1 cellular context compared by ENCODE assay signal in genomic region chr3:184168363-184169120, GRCh38.
TF ChIP-seq lines count a peak whose summit lies in the region.

No MANE protein-coding gene starts in this region.

TF ChIP-seq in WTC11, 78 proteins besides CTCF, POLR2A, EP300 and RAD21 (continued from another document):
- TF ChIP-seq, protein P1, sequence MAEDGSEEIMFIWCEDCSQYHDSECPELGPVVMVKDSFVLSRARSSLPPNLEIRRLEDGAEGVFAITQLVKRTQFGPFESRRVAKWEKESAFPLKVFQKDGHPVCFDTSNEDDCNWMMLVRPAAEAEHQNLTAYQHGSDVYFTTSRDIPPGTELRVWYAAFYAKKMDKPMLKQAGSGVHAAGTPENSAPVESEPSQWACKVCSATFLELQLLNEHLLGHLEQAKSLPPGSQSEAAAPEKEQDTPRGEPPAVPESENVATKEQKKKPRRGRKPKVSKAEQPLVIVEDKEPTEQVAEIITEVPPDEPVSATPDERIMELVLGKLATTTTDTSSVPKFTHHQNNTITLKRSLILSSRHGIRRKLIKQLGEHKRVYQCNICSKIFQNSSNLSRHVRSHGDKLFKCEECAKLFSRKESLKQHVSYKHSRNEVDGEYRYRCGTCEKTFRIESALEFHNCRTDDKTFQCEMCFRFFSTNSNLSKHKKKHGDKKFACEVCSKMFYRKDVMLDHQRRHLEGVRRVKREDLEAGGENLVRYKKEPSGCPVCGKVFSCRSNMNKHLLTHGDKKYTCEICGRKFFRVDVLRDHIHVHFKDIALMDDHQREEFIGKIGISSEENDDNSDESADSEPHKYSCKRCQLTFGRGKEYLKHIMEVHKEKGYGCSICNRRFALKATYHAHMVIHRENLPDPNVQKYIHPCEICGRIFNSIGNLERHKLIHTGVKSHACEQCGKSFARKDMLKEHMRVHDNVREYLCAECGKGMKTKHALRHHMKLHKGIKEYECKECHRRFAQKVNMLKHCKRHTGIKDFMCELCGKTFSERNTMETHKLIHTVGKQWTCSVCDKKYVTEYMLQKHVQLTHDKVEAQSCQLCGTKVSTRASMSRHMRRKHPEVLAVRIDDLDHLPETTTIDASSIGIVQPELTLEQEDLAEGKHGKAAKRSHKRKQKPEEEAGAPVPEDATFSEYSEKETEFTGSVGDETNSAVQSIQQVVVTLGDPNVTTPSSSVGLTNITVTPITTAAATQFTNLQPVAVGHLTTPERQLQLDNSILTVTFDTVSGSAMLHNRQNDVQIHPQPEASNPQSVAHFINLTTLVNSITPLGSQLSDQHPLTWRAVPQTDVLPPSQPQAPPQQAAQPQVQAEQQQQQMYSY (CRISPR knock-in tag; IDR thresholded peaks at IDR 0.05) = no peak
- TF ChIP-seq AR (CRISPR knock-in tag; IDR thresholded peaks at IDR 0.05) = no peak
- TF ChIP-seq ZNF425 (CRISPR knock-in tag; conservative IDR thresholded peaks at IDR 0.05) = no peak
- no peak for TF ChIP-seq NFE2L1 (CRISPR knock-in tag; IDR thresholded peaks at IDR 0.05)
- TF ChIP-seq MAX (CRISPR knock-in tag; IDR thresholded peaks at IDR 0.05) = no peak
- TF ChIP-seq, protein P2, sequence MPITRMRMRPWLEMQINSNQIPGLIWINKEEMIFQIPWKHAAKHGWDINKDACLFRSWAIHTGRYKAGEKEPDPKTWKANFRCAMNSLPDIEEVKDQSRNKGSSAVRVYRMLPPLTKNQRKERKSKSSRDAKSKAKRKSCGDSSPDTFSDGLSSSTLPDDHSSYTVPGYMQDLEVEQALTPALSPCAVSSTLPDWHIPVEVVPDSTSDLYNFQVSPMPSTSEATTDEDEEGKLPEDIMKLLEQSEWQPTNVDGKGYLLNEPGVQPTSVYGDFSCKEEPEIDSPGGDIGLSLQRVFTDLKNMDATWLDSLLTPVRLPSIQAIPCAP (CRISPR knock-in tag; IDR thresholded peaks at IDR 0.05) = no peak
- TF ChIP-seq STAT6 (CRISPR knock-in tag; conservative IDR thresholded peaks at IDR 0.05; ENCODE audit: low read depth) = no peak
- no peak for TF ChIP-seq SMAD4 (CRISPR knock-in tag; IDR thresholded peaks at IDR 0.05)
- no peak for TF ChIP-seq CREB1 (CRISPR knock-in tag; IDR thresholded peaks at IDR 0.05)
